In genomic region chr3:41640076-41640475, GRCh38 we compare ENCODE assay signal across 22 cellular contexts.
"Had no signal": no experiment of that assay in that cellular context is flagged by ENCODE, and none has a peak within 500 bp of the region (broad histone marks: within the 10 kb centered on the region; RNA-seq: fewer than 3 reads in every experiment).

No MANE protein-coding gene starts in this region.

- H3K4me3 Mint-ChIP-seq: activated CD4-positive, alpha-beta memory T cell treated with anti-CD3 and anti-CD28 coated beads, Interleukin-2, amount 10 ng/mL, durations not matched to agents 7 days and 5 days; activated CD4-positive, alpha-beta T cell treated with anti-CD3 and anti-CD28 coated beads for 36 hours; activated naive CD4-positive, alpha-beta T cell treated with anti-CD3 and anti-CD28 coated beads for 36 hours; activated naive CD8-positive, alpha-beta T cell; activated T-helper 17 cell treated with anti-CD3 and anti-CD28 coated beads, Interleukin-2, amount 50 U/mL, for 72 hours; T-cell had no signal

- H3K9me3 Mint-ChIP-seq: activated CD4-positive, alpha-beta memory T cell treated with anti-CD3 and anti-CD28 coated beads, Interleukin-2, amount 10 ng/mL, durations not matched to agents 7 days and 5 days; activated T-helper 17 cell treated with anti-CD3 and anti-CD28 coated beads, Interleukin-2, amount 50 U/mL, for 72 hours had no signal

- H3K27ac Mint-ChIP-seq: activated CD4-positive, alpha-beta memory T cell treated with anti-CD3 and anti-CD28 coated beads, Interleukin-2, amount 10 ng/mL, durations not matched to agents 7 days and 5 days; activated CD4-positive, alpha-beta T cell treated with anti-CD3 and anti-CD28 coated beads for 36 hours; activated naive CD4-positive, alpha-beta T cell treated with anti-CD3 and anti-CD28 coated beads for 36 hours; activated naive CD8-positive, alpha-beta T cell; activated T-helper 17 cell treated with anti-CD3 and anti-CD28 coated beads, Interleukin-2, amount 50 U/mL, for 72 hours; T-cell had no signal

- H3K4me1 Mint-ChIP-seq: activated CD4-positive, alpha-beta memory T cell treated with anti-CD3 and anti-CD28 coated beads, Interleukin-2, amount 10 ng/mL, durations not matched to agents 7 days and 5 days; activated CD4-positive, alpha-beta T cell treated with anti-CD3 and anti-CD28 coated beads for 36 hours; activated T-helper 17 cell treated with anti-CD3 and anti-CD28 coated beads, Interleukin-2, amount 50 U/mL, for 72 hours; T-cell had no signal

- FAIRE-seq: RCC 7860 had no signal

- H3K27ac ChIP-seq: SK-N-MC had no signal

- ATAC-seq: activated CD4-positive, alpha-beta T cell treated with anti-CD3 and anti-CD28 coated beads for 36 hours; activated T-helper 17 cell treated with anti-CD3 and anti-CD28 coated beads, Interleukin-2, amount 50 U/mL, for 72 hours; T-cell had no signal

- DNase-seq: activated CD4-positive, alpha-beta memory T cell treated with anti-CD3 and anti-CD28 coated beads, Interleukin-2, amount 10 ng/mL, durations not matched to agents 7 days and 5 days; activated CD4-positive, alpha-beta T cell treated with anti-CD3 and anti-CD28 coated beads for 36 hours; activated CD4-positive, alpha-beta T cell treated with anti-CD3 and anti-CD28 coated beads, Interleukin-2, amount 50 U/mL, for 1 hour; activated CD4-positive, CD25-positive, alpha-beta regulatory T cell; activated gamma-delta T cell; activated naive CD4-positive, alpha-beta T cell treated with anti-CD3 and anti-CD28 coated beads for 36 hours; activated T-cell treated with anti-CD3 and anti-CD28 coated beads for 4 hours; activated T-cell treated with anti-CD3 and anti-CD28 coated beads, Interleukin-2, amount 50 U/mL, for 48 hours; central memory CD4-positive, alpha-beta T cell; MM.1S; NCI-H1105; NCI-H1436; NCI-H1694 treated with DMSO at 0.1 percent for 48 hours; NCI-H2029 treated with DMSO at 0.1 percent for 48 hours; NCI-H446; NCI-H524; T-cell; T-helper 2 cell had no signal

- H3K27me3 Mint-ChIP-seq: activated CD4-positive, alpha-beta memory T cell treated with anti-CD3 and anti-CD28 coated beads, Interleukin-2, amount 10 ng/mL, durations not matched to agents 7 days and 5 days; activated CD4-positive, alpha-beta T cell treated with anti-CD3 and anti-CD28 coated beads for 36 hours; activated naive CD8-positive, alpha-beta T cell; activated T-helper 17 cell treated with anti-CD3 and anti-CD28 coated beads, Interleukin-2, amount 50 U/mL, for 72 hours; T-cell had no signal

- H3K4me3 ChIP-seq: SK-N-MC had no signal
